ENCODE assay signal across 17 cellular contexts in the genomic region with DNA sequence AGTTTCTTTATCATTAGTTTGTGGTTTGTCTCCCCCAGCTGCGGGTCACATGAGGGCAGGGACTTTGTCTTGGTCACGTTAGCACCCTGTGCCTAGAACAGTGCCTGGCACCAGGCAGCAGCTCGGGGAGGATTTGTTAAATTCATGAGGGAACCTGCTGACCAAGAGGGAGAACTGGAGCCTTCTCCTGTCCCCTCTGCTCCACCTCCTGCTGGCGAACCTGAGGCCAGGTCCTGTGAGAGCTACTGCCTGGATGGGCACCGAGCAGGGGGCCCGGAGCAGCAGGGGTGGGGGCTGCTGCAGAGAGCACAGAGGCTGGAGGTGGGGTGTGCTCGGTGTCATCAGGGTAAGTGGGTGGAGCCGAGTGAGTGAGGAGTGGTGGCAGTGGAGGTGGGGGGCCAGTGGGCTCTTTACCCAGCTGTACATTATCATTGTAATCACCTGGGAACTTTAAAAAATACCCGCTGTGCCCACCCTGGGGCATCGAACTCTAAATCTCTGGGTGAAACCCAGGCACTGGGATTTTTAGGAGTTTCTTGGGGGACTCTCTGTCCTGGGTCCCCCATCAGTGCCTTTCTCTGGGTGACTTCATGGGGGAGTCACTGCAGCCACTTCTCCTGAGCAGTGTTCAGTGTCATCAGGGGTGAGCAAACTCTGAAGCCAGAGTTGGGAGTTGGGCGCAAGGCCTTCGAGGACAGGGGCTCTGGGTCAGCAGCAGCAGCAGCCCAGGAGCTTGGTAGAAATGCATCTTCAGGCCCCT. TPM values are rescaled to one million over a fixed set of nuclear protein-coding genes. Genes with fewer than 3 reads are reported as not detected.
"Had no signal": no experiment of that assay in that cellular context is flagged by ENCODE, and none has a peak within 500 bp of the region (broad histone marks: within the 10 kb centered on the region; RNA-seq: fewer than 3 reads in every experiment).

No MANE protein-coding gene starts in this region.

- ATAC-seq: left ventricle myocardium superior; right lobe of liver; stimulated activated naive CD8-positive, alpha-beta T cell treated with anti-CD3 and anti-CD28 coated beads, Interleukin-15, amount 100 ng/mL, for 72 hours had no signal

- H3K4me3 Mint-ChIP-seq: activated CD4-positive, alpha-beta T cell treated with anti-CD3 and anti-CD28 coated beads, Interleukin-2, amount 10 ng/mL, durations not matched to agents 7 days and 5 days; activated naive CD8-positive, alpha-beta T cell; nephron progenitor cell; stimulated activated naive CD8-positive, alpha-beta T cell treated with anti-CD3 and anti-CD28 coated beads, Interleukin-15, amount 100 ng/mL, for 72 hours had no signal

- H3K27me3 Mint-ChIP-seq: activated naive CD8-positive, alpha-beta T cell had no signal

- H3K27ac Mint-ChIP-seq: activated CD4-positive, alpha-beta T cell treated with anti-CD3 and anti-CD28 coated beads, Interleukin-2, amount 10 ng/mL, durations not matched to agents 7 days and 5 days; activated naive CD8-positive, alpha-beta T cell; nephron progenitor cell; stimulated activated naive CD8-positive, alpha-beta T cell treated with anti-CD3 and anti-CD28 coated beads, Interleukin-15, amount 100 ng/mL, for 72 hours had no signal

- H3K36me3 Mint-ChIP-seq: activated naive CD8-positive, alpha-beta T cell had no signal

- H3K9me3 ChIP-seq: esophagus squamous epithelium, right lobe of liver, spleen had no signal

- H3K27me3 ChIP-seq: right lobe of liver had no signal

- H3K4me3 ChIP-seq: esophagus squamous epithelium, hepatocyte, right lobe of liver, spleen had no signal

- H3K27ac ChIP-seq: esophagus squamous epithelium, hepatocyte, right lobe of liver, spleen had no signal

- DNase-seq: activated CD4-positive, alpha-beta T cell treated with anti-CD3 and anti-CD28 coated beads, Interleukin-2, amount 10 ng/mL, durations not matched to agents 7 days and 5 days; activated CD4-positive, CD25-positive, alpha-beta regulatory T cell; activated T-cell treated with anti-CD3 and anti-CD28 coated beads, Interleukin-2, amount 50 U/mL, for 1 hour; amniotic stem cell; caudate nucleus; effector CD8-positive, alpha-beta T cell; esophagus squamous epithelium; left ventricle myocardium superior; mesenchymal stem cell; nephron progenitor cell; stimulated activated naive CD8-positive, alpha-beta T cell treated with anti-CD3 and anti-CD28 coated beads, Interleukin-15, amount 100 ng/mL, for 72 hours had no signal

- H3K9me3 Mint-ChIP-seq: activated CD4-positive, alpha-beta T cell treated with anti-CD3 and anti-CD28 coated beads, Interleukin-2, amount 10 ng/mL, durations not matched to agents 7 days and 5 days; stimulated activated naive CD8-positive, alpha-beta T cell treated with anti-CD3 and anti-CD28 coated beads, Interleukin-15, amount 100 ng/mL, for 72 hours had no signal

- H3K36me3 ChIP-seq: esophagus squamous epithelium, right lobe of liver, spleen had no signal

RNA-seq across cellular contexts. Expression of gene KCNIP3, which starts 53.4 kb away (rescaled TPM):
- total RNA-seq: activated CD4-positive, alpha-beta T cell treated with anti-CD3 and anti-CD28 coated beads, Interleukin-2, amount 10 ng/mL, durations not matched to agents 7 days and 5 days; activated CD8-positive, alpha-beta memory T cell treated with anti-CD3 and anti-CD28 coated beads for 36 hours; T-helper 2 cell treated with Interferon-gamma antibody and Interleukin-4, amounts not matched to agents 100 ng/mL and 5 ng/mL, for 36 hours had no signal
